Comparison of ENCODE assay signal across 8 cellular contexts in the genomic region with DNA sequence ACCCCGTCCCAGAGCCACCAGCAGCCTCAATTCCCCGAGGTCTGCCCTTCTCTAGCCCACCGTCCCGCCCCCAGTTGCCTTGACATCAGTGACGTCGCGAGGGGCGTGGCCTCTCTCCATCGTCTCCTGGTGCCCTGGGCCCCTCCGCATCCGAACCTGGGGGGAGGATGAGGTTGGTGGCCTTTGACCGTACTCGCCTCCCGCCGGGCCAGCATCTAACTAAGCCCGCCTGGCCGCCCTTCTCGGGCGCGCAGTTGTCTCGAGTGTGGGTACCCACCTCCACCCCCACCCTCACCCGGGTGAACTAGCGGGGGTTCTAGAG. TPM values are rescaled to one million over a fixed set of nuclear protein-coding genes. Genes with fewer than 3 reads are reported as not detected.
DNase-seq lines count a peak whose midpoint lies in the region; ATAC-seq and TF ChIP-seq lines count a peak whose summit lies in the region.

No MANE protein-coding gene starts in this region.

- WGBS in adrenal gland, 4 donors, result 0 to 1% (median 0%) methylated on average over 12 to 23 of the region's 23 CpGs; no CpG with 5 or more reads in 1 of the 4 donors

- peaks cover 78 to 88% (median 82%) of the 10 kb centered on the region in 3 donors for H3K4me1 Mint-ChIP-seq in T-cell
- peaks cover 24% of the 10 kb centered on the region for H3K4me1 Mint-ChIP-seq in progenitor cell of endocrine pancreas (ENCODE audit: low read depth)

- peak overlapping the region; percentile 89 for H3K27ac Mint-ChIP-seq in T-cell
- H3K27ac Mint-ChIP-seq in progenitor cell of endocrine pancreas, result peak overlapping the region; percentile 80

- CTCF ChIA-PET in HEK293 (lab: Yijun Ruan, JAX), result interaction anchor here (1.3 to 4.2 kb wide), 3 partner anchors 47 to 147 kb away, joined by 3 to 39 read pairs (median 7); no protein-coding TSS in a partner anchor
- CTCF ChIA-PET in T-cell (lab: Charles Lee), result interaction anchor here (1.0 to 1.7 kb wide), 2 partner anchors 42 to 107 kb away, joined by 3 to 7 read pairs; no protein-coding TSS in a partner anchor

- no peaks in the 10 kb centered on the region for H3K27me3 Mint-ChIP-seq in T-cell
- H3K27me3 Mint-ChIP-seq in progenitor cell of endocrine pancreas, result peaks cover 29% of the 10 kb centered on the region

- H3K9me3 Mint-ChIP-seq in T-cell (no peaks in the 10 kb centered on the region), progenitor cell of endocrine pancreas (ENCODE audit: low read depth) (no peaks in the 10 kb centered on the region)

- POLR2A ChIA-PET in HEK293 (lab: Yijun Ruan, JAX), result interaction anchor here (1.5 kb wide), 1 partner anchor 44 kb away, joined by 4 read pairs; no protein-coding TSS in a partner anchor
- POLR2A ChIA-PET in T-cell (lab: Charles Lee), result no interaction called here

- no peaks in the 10 kb centered on the region for H3K36me3 Mint-ChIP-seq in T-cell
- H3K36me3 Mint-ChIP-seq in progenitor cell of endocrine pancreas (ENCODE audit: insufficient read depth), result no peaks in the 10 kb centered on the region

- H3K36me3 ChIP-seq in GM06990 (ENCODE audit: control insufficient read depth, insufficient read depth, low read length), result no peaks in the 10 kb centered on the region
- H3K36me3 ChIP-seq in HEK293 (ENCODE audit: control insufficient read depth in 2 of 2, insufficient read depth in 1 of 2, low read length in 2 of 2), result no peaks in the 10 kb centered on the region
- no peaks in the 10 kb centered on the region for H3K36me3 ChIP-seq in adrenal gland (replicated peaks in 1 of 2)
- no peaks in the 10 kb centered on the region for H3K36me3 ChIP-seq in upper lobe of right lung

- H3K4me1 ChIP-seq in HEK293 (ENCODE audit: control insufficient read depth, insufficient read depth, low read length), result peaks cover 18% of the 10 kb centered on the region
- peaks cover 55 to 75% of the 10 kb centered on the region in 2 donors for H3K4me1 ChIP-seq in adrenal gland (replicated peaks in 1 of 2)
- H3K4me1 ChIP-seq in upper lobe of right lung, result peaks cover 67% of the 10 kb centered on the region

- peak; percentile 91 for DNase-seq in GM06990 (ENCODE audit: extremely low read depth, insufficient read length)
- DNase-seq in NCI-H1092 (lab: John Stamatoyannopoulos, UW), result peak; percentile 68
- DNase-seq in T-cell, result peak; percentile 80 to 97 (median 92)
- peak; percentile 94 to 99 (median 97) for DNase-seq in adrenal gland
- peak; percentile 99 for DNase-seq in left cardiac atrium
- DNase-seq in progenitor cell of endocrine pancreas (ENCODE audit: low spot score, unreplicated experiment), result peak; percentile 77
- peak; percentile 99 for DNase-seq in upper lobe of right lung

- peak overlapping the region; percentile 79 for H3K27ac ChIP-seq in HEK293 (ENCODE audit: extremely low read depth, low read depth, low read length)
- H3K27ac ChIP-seq in adrenal gland, result peak overlapping the region; percentile 97 to 100 (median 98)
- H3K27ac ChIP-seq in upper lobe of right lung, result peak overlapping the region; percentile 99

- H3K4me3 ChIP-seq in GM06990 (replicated peaks; ENCODE audit: low read depth, low read length), result peak overlapping the region; percentile 75
- peak overlapping the region; percentile 68 for H3K4me3 ChIP-seq in HEK293 (ENCODE audit: low read depth, low read length)
- peak overlapping the region; percentile 30 to 86 (median 53) for H3K4me3 ChIP-seq in adrenal gland
- peak overlapping the region; percentile 87 for H3K4me3 ChIP-seq in upper lobe of right lung

- H3K27me3 ChIP-seq in GM06990 (replicated peaks; ENCODE audit: control insufficient read depth, insufficient read depth, low read length), result no peaks in the 10 kb centered on the region
- H3K27me3 ChIP-seq in adrenal gland, result no peaks in the 10 kb centered on the region
- H3K27me3 ChIP-seq in upper lobe of right lung, result no peaks in the 10 kb centered on the region

- peak; percentile 64 to 80 for TF ChIP-seq POLR2A in adrenal gland (IDR thresholded peaks at IDR 0.05)

- ATAC-seq in T-cell (replicated peaks in 1 of 4), result peak; percentile 45 to 61 (median 50)
- ATAC-seq in left cardiac atrium, result peak; percentile 60 to 64
- peak; percentile 62 for ATAC-seq in upper lobe of right lung

- H3K4me3 Mint-ChIP-seq in T-cell (peak overlapping the region; percentile 74 to 84 (median 83)), progenitor cell of endocrine pancreas (ENCODE audit: low read depth) (peak overlapping the region; percentile 84)

- H3K9me3 ChIP-seq in HEK293 (ENCODE audit: control insufficient read depth, insufficient read depth, low read depth, low read length) (no peaks in the 10 kb centered on the region), adrenal gland (replicated peaks in 1 of 3) (no peaks in the 10 kb centered on the region), upper lobe of right lung (no peaks in the 10 kb centered on the region)

- TF ChIP-seq CTCF in GM06990 (IDR thresholded peaks at IDR 0.05; ENCODE audit: insufficient read depth, low read length, poor library complexity, severe bottlenecking), result no peak
- TF ChIP-seq CTCF in HEK293 (tag by site-specific recombination; IDR thresholded peaks at IDR 0.05), result no peak
- peak in 1 of 6 experiments; percentile 6 for TF ChIP-seq CTCF in adrenal gland (IDR thresholded peaks at IDR 0.05)
- TF ChIP-seq CTCF in progenitor cell of endocrine pancreas (IDR thresholded peaks at IDR 0.05; ENCODE audit: unreplicated experiment), result no peak
- TF ChIP-seq CTCF in upper lobe of right lung (IDR thresholded peaks at IDR 0.05), result no peak

- intact Hi-C loops in adrenal gland (cut with DNase I), result loop anchor here (5.0 to 10.0 kb wide), 2 partner anchors 97 to 134 kb away; no protein-coding TSS in a partner anchor
- intact Hi-C loops in left cardiac atrium (cut with DNase I), result loop anchor here in 1 of 2 donors (5.0 kb wide), 1 partner anchor 129 kb away; no protein-coding TSS in a partner anchor
- intact Hi-C loops in upper lobe of right lung (cut with DNase I), result no loop called here

TF ChIP-seq in HEK293, 187 proteins besides CTCF, POLR2A, EP300 and RAD21 (continues in another document):
- TF ChIP-seq GLIS1 (tag by site-specific recombination; IDR thresholded peaks at IDR 0.05) (peak; percentile 65), ZNF660 (tag by site-specific recombination; IDR thresholded peaks at IDR 0.05) (no peak), ZBTB1 (tag by site-specific recombination; IDR thresholded peaks at IDR 0.05) (peak; percentile 33; the same call in 1 of the 2 replicates), ZNF791 (tag by site-specific recombination; IDR thresholded peaks at IDR 0.05) (no peak), ZNF513 (tag by site-specific recombination; IDR thresholded peaks at IDR 0.05) (peak; percentile 91), BCL11A (tag by site-specific recombination; IDR thresholded peaks at IDR 0.05; ENCODE audit: low read depth) (peak; percentile 75; the same call in 1 of the 2 replicates), ZFP69B (tag by site-specific recombination; IDR thresholded peaks at IDR 0.05) (0 out of 2 replicates have a peak, but pooled peaks have one; percentile 79), KLF16 (tag by site-specific recombination; IDR thresholded peaks at IDR 0.05) (peak; percentile 14; the same call in 1 of the 2 replicates)

RNA-seq across cellular contexts. Expression of gene ARMC12, which starts 5.5 kb away (rescaled TPM):
- total RNA-seq in T-cell, result 1 to 10 TPM in 2 of 5 donors, under 1 TPM in 3; 0.63 to 1.8 (median 0.90) TPM
- total RNA-seq in adrenal gland, result 10 to 100 TPM in 1 of 8 donors, 1 to 10 TPM in 3, under 1 TPM in 3, not detected in 1; 0.29 to 44.7 (median 1.1) TPM
- 1 to 10 TPM in 2 of 3 donors, under 1 TPM in 1; 0.81 to 6.9 (median 6.8) TPM for polyA plus RNA-seq in adrenal gland
- total RNA-seq in left cardiac atrium, result under 1 TPM; 0.21 to 0.29 TPM
- total RNA-seq in progenitor cell of endocrine pancreas, result 0.36 and 0.98 TPM in 2 replicates
- 0.52 TPM for total RNA-seq in upper lobe of right lung

RNA-seq across cellular contexts. Expression of gene FKBP5, which starts 42.7 kb away (rescaled TPM):
- 100 to 1,000 TPM in 1 of 5 donors, 10 to 100 TPM in 4; 61.4 to 130 (median 63.9) TPM for total RNA-seq in T-cell
- total RNA-seq in adrenal gland, result 100 to 1,000 TPM in 7 of 8 donors, 10 to 100 TPM in 1; 79.8 to 234 (median 121) TPM
- 100 to 1,000 TPM in 1 of 3 donors, 10 to 100 TPM in 2; 23.8 to 163 (median 65.7) TPM for polyA plus RNA-seq in adrenal gland
- 100 to 1,000 TPM; 101 to 117 TPM for total RNA-seq in left cardiac atrium
- total RNA-seq in progenitor cell of endocrine pancreas, result 5.9 and 6.9 TPM in 2 replicates
- 142 TPM for total RNA-seq in upper lobe of right lung

RNA-seq across cellular contexts. Expression of gene CLPSL2, which starts 45.0 kb away (rescaled TPM):
- total RNA-seq in T-cell (not detected), adrenal gland (not detected), left cardiac atrium (not detected), progenitor cell of endocrine pancreas (not detected in 2 replicates), upper lobe of right lung (not detected)
- not detected for polyA plus RNA-seq in adrenal gland

RNA-seq across cellular contexts. Expression of gene CLPSL1, which starts 49.4 kb away (rescaled TPM):
- total RNA-seq in T-cell (not detected), adrenal gland (not detected), left cardiac atrium (not detected), progenitor cell of endocrine pancreas (not detected in 2 replicates), upper lobe of right lung (not detected)
- polyA plus RNA-seq in adrenal gland, result not detected

Comparison
In these comparisons a context has a peak if more than half of its experiments do, and no peak if none do; other contexts are left out.
1. Peak in every context shown above with its lines: DNase-seq, ATAC-seq, H3K4me3 ChIP-seq and H3K27ac ChIP-seq.